ENCODE assay signal across 12 cellular contexts in the genomic region with DNA sequence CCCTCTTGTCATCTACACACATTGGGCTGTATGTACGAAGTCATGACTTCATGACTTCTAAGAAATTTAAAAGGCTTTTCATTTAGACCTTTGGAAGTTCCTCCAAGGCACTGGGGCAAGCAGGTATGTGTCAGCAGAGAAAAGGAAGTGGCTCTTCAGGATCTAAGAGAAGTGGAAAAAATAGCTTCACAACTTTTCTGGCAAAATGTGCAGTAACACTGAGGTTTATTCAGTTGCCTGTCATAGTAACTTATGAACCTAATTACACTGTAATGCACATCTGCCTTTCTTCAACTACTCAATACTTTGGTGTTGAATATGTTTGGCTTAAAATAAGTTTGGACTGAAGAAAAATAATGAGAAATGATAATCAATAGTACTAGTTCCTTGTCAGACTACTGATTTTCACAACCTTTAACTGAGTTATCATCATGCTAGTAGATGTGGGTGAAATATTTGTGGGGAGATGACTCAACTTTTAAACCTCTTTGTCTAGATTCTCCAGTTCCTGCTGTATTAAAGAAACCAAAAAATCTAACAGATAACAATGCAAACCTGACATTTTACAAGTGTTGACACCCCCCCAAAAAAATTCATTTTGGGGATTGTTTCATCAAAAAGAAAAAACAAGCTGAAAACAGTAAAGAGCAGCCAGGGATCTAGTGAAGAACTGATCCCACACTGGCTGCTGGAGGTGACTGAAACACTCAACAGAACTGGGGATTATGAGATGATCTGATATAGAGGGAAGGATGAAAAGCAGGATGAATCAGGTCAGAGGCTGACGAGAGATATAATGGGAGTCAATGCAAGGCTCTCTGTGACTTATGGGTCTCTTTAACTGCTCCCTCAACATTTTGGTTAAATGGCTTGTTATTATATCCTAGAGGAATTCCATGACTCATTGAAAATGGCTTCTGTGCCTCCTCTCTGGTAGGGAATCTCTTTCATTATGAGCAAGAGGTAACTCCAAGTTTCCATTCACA.
A peak's percentile ranks its signal among the peaks of the same experiment; 100 is the strongest.
DNase-seq lines count a peak whose midpoint lies in the region; ATAC-seq and TF ChIP-seq lines count a peak whose summit lies in the region.
"Had no signal": no experiment of that assay in that cellular context is flagged by ENCODE, and none has a peak within 500 bp of the region (broad histone marks: within the 10 kb centered on the region; RNA-seq: fewer than 3 reads in every experiment).

No MANE protein-coding gene starts in this region.

- H3K4me3 ChIP-seq in HCT116 (replicated peaks in 1 of 2; ENCODE audit: low read depth in 1 of 2, low read length in 2 of 2), result no peak overlapping the region
- H3K4me3 ChIP-seq in fibroblast of pulmonary artery (replicated peaks; ENCODE audit: low read depth, low read length), result no peak overlapping the region
- H3K4me3 ChIP-seq: psoas muscle had no signal

- H3K9me3 Mint-ChIP-seq in type B pancreatic cell, result peaks cover 10% of the 10 kb centered on the region

- no peaks in the 10 kb centered on the region for H3K79me2 ChIP-seq in HCT116 (ENCODE audit: insufficient read depth, low read length)

- H4K20me1 ChIP-seq in HCT116 (ENCODE audit: insufficient read depth), result no peaks in the 10 kb centered on the region

- no peaks in the 10 kb centered on the region for H3K27me3 ChIP-seq in HCT116 (ENCODE audit: insufficient read depth, low read length)

- POLR2A ChIA-PET in HCT116 (lab: Charles Lee), result no interaction called here

- peak overlapping the region; percentile 46 for H3K4me2 ChIP-seq in HCT116 (ENCODE audit: low read length)

- peak; percentile 58; the same call in 1 of the 2 replicates for ATAC-seq in HCT116
- ATAC-seq in SK-N-SH treated with all-trans-retinoic acid at 6 μM for 48 hours, result peak; percentile 74
- ATAC-seq in GM19463 (IDR thresholded peaks at IDR 0.05; ENCODE audit: unreplicated experiment), result no peak
- ATAC-seq: psoas muscle had no signal

- no peaks in the 10 kb centered on the region for H3K36me3 ChIP-seq in HCT116 (ENCODE audit: control insufficient read depth in 1 of 2, insufficient read depth in 2 of 2, low read length in 2 of 2)

- CTCF ChIA-PET in HCT116 (lab: Charles Lee), result no interaction called here

- H3K36me3 Mint-ChIP-seq in type B pancreatic cell, result peaks cover 7% of the 10 kb centered on the region

- no peak overlapping the region for H3K27ac ChIP-seq in HCT116 (ENCODE audit: low read depth, low read length)
- H3K27ac ChIP-seq: psoas muscle had no signal

- H3K4me1 Mint-ChIP-seq in type B pancreatic cell (ENCODE audit: unreplicated experiment), result peaks cover 31% of the 10 kb centered on the region

- H3K4me1 ChIP-seq in HCT116 (ENCODE audit: control insufficient read depth in 1 of 2, insufficient read depth in 2 of 2, low read length in 2 of 2), result peaks cover 0 to 12% of the 10 kb centered on the region in 2 experiments; a peak in 2 of 4 replicates
- H3K4me1 ChIP-seq: psoas muscle had no signal

- peak overlapping the region; percentile 24 for H2AFZ ChIP-seq in HCT116 (ENCODE audit: low read depth, low read length, poor library complexity, severe bottlenecking)

- intact Hi-C loops in HCT116 (cut with micrococcal nuclease), result no loop called here

- H3K27ac Mint-ChIP-seq in type B pancreatic cell, result no peak overlapping the region

- H3K27me3 Mint-ChIP-seq in type B pancreatic cell, result no peaks in the 10 kb centered on the region

- H3K4me3 Mint-ChIP-seq in type B pancreatic cell, result peak overlapping the region; percentile 6

- DNase-seq in HCT116 (ENCODE audit: low read depth, low spot score) (no peak), fibroblast of pulmonary artery (ENCODE audit: low read depth) (peak; percentile 44), type B pancreatic cell (ENCODE audit: extremely low spot score, unreplicated experiment) (no peak), erythroblast (lab: John Stamatoyannopoulos, UW) (no peak), islet precursor cell (no peak)
- DNase-seq: activated gamma-delta T cell treated with Interleukin-2 at 50 U/mL for 16 hours, cerebellar nuclear complex, NCI-H1417, NCI-H774, psoas muscle had no signal

- H3K9me2 ChIP-seq in HCT116 (ENCODE audit: insufficient read depth), result no peaks in the 10 kb centered on the region

- TF ChIP-seq CTCF in HCT116 (IDR thresholded peaks at IDR 0.05 in 2 of 3, conservative IDR thresholded peaks at IDR 0.05 in 1 of 3; ENCODE audit: borderline replicate concordance in 1 of 3, insufficient read depth in 1 of 3, low read depth in 2 of 3, low read length in 2 of 3) (no peak), fibroblast of pulmonary artery (IDR thresholded peaks at IDR 0.05; ENCODE audit: low read length, missing control alignments) (no peak), type B pancreatic cell (conservative IDR thresholded peaks at IDR 0.05) (no peak)

- BruUV-seq in HCT116 (replicated peaks; lab: Mats Ljungman, UMichigan), result no TSS peak

- RAD21 ChIA-PET in HCT116 (lab: Charles Lee; ENCODE audit: low non-redundant PET in 1 of 2, low total read pairs in 2 of 2, uncharacterized antibody in 2 of 2, unreplicated experiment in 2 of 2), result interaction anchor here in 1 of 2 experiments (0.6 kb wide), 1 partner anchor 420 kb away, joined by 3 read pairs; no protein-coding TSS in a partner anchor

- H3K9ac ChIP-seq in HCT116 (ENCODE audit: low read length), result no peak overlapping the region

- no peak for TF ChIP-seq RAD21 in HCT116 (IDR thresholded peaks at IDR 0.05; ENCODE audit: low read depth)

- no peak for TF ChIP-seq POLR2A in HCT116 (IDR thresholded peaks at IDR 0.05; ENCODE audit: borderline replicate concordance, extremely low read depth, insufficient read depth, insufficient read length)
- no peak for TF ChIP-seq POLR2A in erythroblast (IDR thresholded peaks at IDR 0.05; ENCODE audit: low read length)

- no peaks in the 10 kb centered on the region for H3K9me3 ChIP-seq in HCT116 (ENCODE audit: control insufficient read depth in 1 of 2, insufficient read depth in 1 of 2, low read depth in 1 of 2, low read length in 2 of 2)
- H3K9me3 ChIP-seq: psoas muscle had no signal

TF ChIP-seq in HCT116, 20 proteins besides CTCF, POLR2A, EP300 and RAD21:
- TF ChIP-seq SRF (IDR thresholded peaks at IDR 0.05; ENCODE audit: low read depth), result no peak
- no peak for TF ChIP-seq SP1 (IDR thresholded peaks at IDR 0.05; ENCODE audit: low read depth)
- TF ChIP-seq, protein P1, sequence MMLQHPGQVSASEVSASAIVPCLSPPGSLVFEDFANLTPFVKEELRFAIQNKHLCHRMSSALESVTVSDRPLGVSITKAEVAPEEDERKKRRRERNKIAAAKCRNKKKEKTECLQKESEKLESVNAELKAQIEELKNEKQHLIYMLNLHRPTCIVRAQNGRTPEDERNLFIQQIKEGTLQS (IDR thresholded peaks at IDR 0.05), result no peak
- no peak for TF ChIP-seq SIN3A (IDR thresholded peaks at IDR 0.05; ENCODE audit: low read depth)
- TF ChIP-seq ZNF274 (IDR thresholded peaks at IDR 0.05; ENCODE audit: low read depth, low read length), result no peak
- peak; percentile 10; the same call in 1 of the 2 replicates for TF ChIP-seq FOSL1 (IDR thresholded peaks at IDR 0.05; ENCODE audit: low read depth)

TF ChIP-seq in SK-N-SH treated with all-trans-retinoic acid at 6 μM for 48 hours, 23 proteins besides CTCF, POLR2A, EP300 and RAD21:
- TF ChIP-seq, protein P2, sequence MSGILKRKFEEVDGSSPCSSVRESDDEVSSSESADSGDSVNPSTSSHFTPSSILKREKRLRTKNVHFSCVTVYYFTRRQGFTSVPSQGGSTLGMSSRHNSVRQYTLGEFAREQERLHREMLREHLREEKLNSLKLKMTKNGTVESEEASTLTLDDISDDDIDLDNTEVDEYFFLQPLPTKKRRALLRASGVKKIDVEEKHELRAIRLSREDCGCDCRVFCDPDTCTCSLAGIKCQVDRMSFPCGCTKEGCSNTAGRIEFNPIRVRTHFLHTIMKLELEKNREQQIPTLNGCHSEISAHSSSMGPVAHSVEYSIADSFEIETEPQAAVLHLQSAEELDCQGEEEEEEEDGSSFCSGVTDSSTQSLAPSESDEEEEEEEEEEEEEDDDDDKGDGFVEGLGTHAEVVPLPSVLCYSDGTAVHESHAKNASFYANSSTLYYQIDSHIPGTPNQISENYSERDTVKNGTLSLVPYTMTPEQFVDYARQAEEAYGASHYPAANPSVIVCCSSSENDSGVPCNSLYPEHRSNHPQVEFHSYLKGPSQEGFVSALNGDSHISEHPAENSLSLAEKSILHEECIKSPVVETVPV (CRISPR knock-in tag; IDR thresholded peaks at IDR 0.05), result no peak
- TF ChIP-seq GLIS3 (CRISPR knock-in tag; IDR thresholded peaks at IDR 0.05), result no peak
- TF ChIP-seq ZFP3 (CRISPR knock-in tag; IDR thresholded peaks at IDR 0.05), result 0 out of 2 replicates have a peak, but pooled peaks have one; percentile 25
- TF ChIP-seq, protein P3, sequence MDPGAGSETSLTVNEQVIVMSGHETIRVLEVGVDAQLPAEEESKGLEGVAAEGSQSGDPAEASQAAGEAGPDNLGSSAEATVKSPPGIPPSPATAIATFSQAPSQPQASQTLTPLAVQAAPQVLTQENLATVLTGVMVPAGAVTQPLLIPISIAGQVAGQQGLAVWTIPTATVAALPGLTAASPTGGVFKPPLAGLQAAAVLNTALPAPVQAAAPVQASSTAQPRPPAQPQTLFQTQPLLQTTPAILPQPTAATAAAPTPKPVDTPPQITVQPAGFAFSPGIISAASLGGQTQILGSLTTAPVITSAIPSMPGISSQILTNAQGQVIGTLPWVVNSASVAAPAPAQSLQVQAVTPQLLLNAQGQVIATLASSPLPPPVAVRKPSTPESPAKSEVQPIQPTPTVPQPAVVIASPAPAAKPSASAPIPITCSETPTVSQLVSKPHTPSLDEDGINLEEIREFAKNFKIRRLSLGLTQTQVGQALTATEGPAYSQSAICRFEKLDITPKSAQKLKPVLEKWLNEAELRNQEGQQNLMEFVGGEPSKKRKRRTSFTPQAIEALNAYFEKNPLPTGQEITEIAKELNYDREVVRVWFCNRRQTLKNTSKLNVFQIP (CRISPR knock-in tag; IDR thresholded peaks at IDR 0.05; ENCODE audit: borderline replicate concordance, low read depth), result peak; percentile 34; the same call in 1 of the 2 replicates
- TF ChIP-seq ISL1 (CRISPR knock-in tag; IDR thresholded peaks at IDR 0.05), result peak; percentile 68
